Comparison of ENCODE assay signal across 14 cellular contexts in the genomic region with DNA sequence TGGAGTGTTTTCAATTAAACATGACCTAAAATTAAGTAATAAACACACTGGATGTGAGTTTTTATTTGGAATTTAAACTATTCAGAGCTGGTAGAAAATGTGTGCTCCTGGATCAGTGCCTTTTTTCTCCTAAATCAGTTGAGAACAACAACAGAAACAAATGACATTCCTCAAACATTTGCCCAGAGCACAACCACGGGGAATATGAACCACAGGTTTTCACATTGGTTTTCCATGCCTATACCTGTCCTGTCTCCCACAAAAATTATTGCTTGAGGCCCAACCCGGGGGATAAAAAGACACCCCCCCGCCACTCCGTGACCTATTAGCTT. TPM values are rescaled to one million over a fixed set of nuclear protein-coding genes. Genes with fewer than 3 reads are reported as not detected.
DNase-seq lines count a peak whose midpoint lies in the region; ATAC-seq and TF ChIP-seq lines count a peak whose summit lies in the region.
"Had no signal": no experiment of that assay in that cellular context is flagged by ENCODE, and none has a peak within 500 bp of the region (broad histone marks: within the 10 kb centered on the region; RNA-seq: fewer than 3 reads in every experiment).

No MANE protein-coding gene starts in this region.

- peak overlapping the region; percentile 78 for H2BK5ac ChIP-seq in H9 (ENCODE audit: insufficient read length, low read length)

- H4K20me1 ChIP-seq in H9 (ENCODE audit: control insufficient read depth, insufficient read depth, insufficient read length) (no peaks in the 10 kb centered on the region), hepatocyte (ENCODE audit: insufficient read depth, poor library complexity, severe bottlenecking) (peaks cover 3% of the 10 kb centered on the region)

- H3K4me1 ChIP-seq in H9 (ENCODE audit: insufficient read depth, low read length): peaks cover 6% of the 10 kb centered on the region; the same call in 1 of the 2 replicates
- H3K4me1 ChIP-seq in hepatocyte (ENCODE audit: insufficient read depth): peaks cover 11% of the 10 kb centered on the region
- H3K4me1 ChIP-seq in HAP-1: peaks cover 45% of the 10 kb centered on the region

- H3K9me3 Mint-ChIP-seq in H9: no peaks in the 10 kb centered on the region

- H3K56ac ChIP-seq in H9 (ENCODE audit: insufficient read length, low read depth, low read length): no peak overlapping the region

- H3K36me3 ChIP-seq in hepatocyte (replicated peaks; ENCODE audit: insufficient read depth, low read depth) (no peaks in the 10 kb centered on the region), HAP-1 (replicated peaks) (peaks cover 15% of the 10 kb centered on the region)
- H3K36me3 ChIP-seq: WERI-Rb-1 had no signal

- peak overlapping the region in 1 of 2 experiments; percentile 17; a peak in 1 of 5 replicates for H3K4me3 Mint-ChIP-seq in H9
- no peak overlapping the region for H3K4me3 Mint-ChIP-seq in T-helper 17 cell
- H3K4me3 Mint-ChIP-seq: activated CD8-positive, alpha-beta memory T cell treated with anti-CD3 and anti-CD28 coated beads, Interleukin-2, amount 10 ng/mL, durations not matched to agents 7 days and 5 days had no signal

- no peak overlapping the region for H4K91ac ChIP-seq in H9 (ENCODE audit: insufficient read length, low read depth, low read length)

- H3K9me3 ChIP-seq in H9 (ENCODE audit: control insufficient read depth, low read depth, low read length): no peaks in the 10 kb centered on the region
- no peaks in the 10 kb centered on the region for H3K9me3 ChIP-seq in T-helper 17 cell (ENCODE audit: control insufficient read depth, low read length, poor library complexity, severe bottlenecking)
- H3K9me3 ChIP-seq in hepatocyte (ENCODE audit: low read depth): no peaks in the 10 kb centered on the region
- H3K9me3 ChIP-seq in HAP-1: no peaks in the 10 kb centered on the region
- H3K9me3 ChIP-seq: BLaER1 treated with 17β-estradiol and CSF1 and Interleukin-3, amounts not matched to agents 10 nM and 100 nM; esophagus squamous epithelium; tibial nerve had no signal

- H3K36me3 Mint-ChIP-seq in H9 (ENCODE audit: insufficient read depth in 1 of 3, low read depth in 3 of 3) (peaks cover 13 to 33% (median 25%) of the 10 kb centered on the region in 3 experiments; a peak in 6 of 7 replicates), T-helper 17 cell (ENCODE audit: low read depth) (no peaks in the 10 kb centered on the region)

- H3K4me1 Mint-ChIP-seq in H9: peaks cover 24 to 29% of the 10 kb centered on the region in 2 experiments
- peaks cover 2% of the 10 kb centered on the region for H3K4me1 Mint-ChIP-seq in T-helper 17 cell

- H3K79me2 ChIP-seq in H9 (ENCODE audit: insufficient read depth, low read length): no peaks in the 10 kb centered on the region
- H3K79me2 ChIP-seq in hepatocyte: peaks cover 23% of the 10 kb centered on the region

- H2BK15ac ChIP-seq in H9 (ENCODE audit: low read depth, low read length): no peak overlapping the region

- H3K27ac Mint-ChIP-seq in H9 (peak overlapping the region; percentile 67 to 89 (median 81); a peak in 1 of 7 replicates), T-helper 17 cell (peak overlapping the region; percentile 9)
- H3K27ac Mint-ChIP-seq: activated CD8-positive, alpha-beta memory T cell treated with anti-CD3 and anti-CD28 coated beads, Interleukin-2, amount 10 ng/mL, durations not matched to agents 7 days and 5 days had no signal

- no peak overlapping the region for H3K9ac ChIP-seq in H9 (ENCODE audit: extremely low read depth, insufficient read length, low read length)

- no peaks in the 10 kb centered on the region for H3K27me3 ChIP-seq in H9 (ENCODE audit: insufficient read depth, low read length)
- no peaks in the 10 kb centered on the region for H3K27me3 ChIP-seq in hepatocyte
- no peaks in the 10 kb centered on the region for H3K27me3 ChIP-seq in HAP-1 (ENCODE audit: low read depth)
- H3K27me3 ChIP-seq: BLaER1 treated with 17β-estradiol and CSF1 and Interleukin-3, amounts not matched to agents 10 nM and 100 nM; esophagus squamous epithelium; tibial nerve had no signal

- TF ChIP-seq CTCF in H9 (conservative IDR thresholded peaks at IDR 0.05): no peak
- TF ChIP-seq CTCF in hepatocyte (IDR thresholded peaks at IDR 0.05; ENCODE audit: poor library complexity): no peak

- H3K23ac ChIP-seq in H9 (ENCODE audit: insufficient read length, low read depth, low read length): no peak overlapping the region

- no peak overlapping the region for H3T11ph ChIP-seq in H9 (ENCODE audit: low read length)

- DNase-seq in H9 (no peak), T-helper 17 cell (no peak), hepatocyte (ENCODE audit: low spot score) (no peak), sciatic nerve (ENCODE audit: low spot score) (no peak), NCI-H2107 (lab: John Stamatoyannopoulos, UW) (no peak), HAP-1 (ENCODE audit: low spot score in 2 of 2) (no peak)
- DNase-seq: activated CD8-positive, alpha-beta memory T cell treated with anti-CD3 and anti-CD28 coated beads, Interleukin-2, amount 10 ng/mL, durations not matched to agents 7 days and 5 days; activated naive CD4-positive, alpha-beta T cell treated with anti-CD3 and anti-CD28 coated beads, Interleukin-2, amount 50 U/mL, for 16 hours; esophagus squamous epithelium; WERI-Rb-1 had no signal

- no peak overlapping the region for H2AK5ac ChIP-seq in H9 (ENCODE audit: insufficient read length, low read length)

- in situ Hi-C loops in HAP-1 (cut with MboI; ENCODE audit: low sequenced_read_pairs): no loop called here

- H3K79me1 ChIP-seq in H9 (ENCODE audit: insufficient read depth, low read depth, low read length, poor library complexity, severe bottlenecking): no peaks in the 10 kb centered on the region

- WGBS in H9 (ENCODE audit: extremely low coverage, insufficient read length, low lambda C conversion rate): no CpG with 5 or more reads among the region's 4 CpGs
- WGBS in hepatocyte (ENCODE audit: low lambda C conversion rate, missing lambda C conversion rate): 64% methylated on average over 4 of the region's 4 CpGs

- H3K4ac ChIP-seq in H9 (ENCODE audit: low read depth, low read length): no peak overlapping the region

- H3K27me3 Mint-ChIP-seq in H9 (ENCODE audit: low read depth) (no peaks in the 10 kb centered on the region), T-helper 17 cell (no peaks in the 10 kb centered on the region)
- H3K27me3 Mint-ChIP-seq: activated CD8-positive, alpha-beta memory T cell treated with anti-CD3 and anti-CD28 coated beads, Interleukin-2, amount 10 ng/mL, durations not matched to agents 7 days and 5 days had no signal

- H2BK12ac ChIP-seq in H9 (ENCODE audit: insufficient read length, low read depth, low read length): no peak overlapping the region

- H2AFZ ChIP-seq in H9 (ENCODE audit: low read length) (no peak overlapping the region), hepatocyte (no peak overlapping the region)

- H4K5ac ChIP-seq in H9 (ENCODE audit: insufficient read length, low read depth, low read length): peak overlapping the region; percentile 90

- H3K27ac ChIP-seq in H9 (ENCODE audit: insufficient read length, low read depth, low read length) (peak overlapping the region; percentile 75), hepatocyte (peak overlapping the region; percentile 10)
- H3K27ac ChIP-seq: SK-N-MC, WERI-Rb-1 had no signal

- peak overlapping the region; percentile 99 for H3K18ac ChIP-seq in H9 (ENCODE audit: insufficient read length, low read depth, low read length)

- H4K8ac ChIP-seq in H9 (replicated peaks; ENCODE audit: insufficient read length, low read depth, low read length): no peak overlapping the region

- no peak overlapping the region for H2BK120ac ChIP-seq in H9 (ENCODE audit: low read depth, low read length, poor library complexity, severe bottlenecking)

- H3K4me3 ChIP-seq in hepatocyte (no peak overlapping the region), HAP-1 (no peak overlapping the region)
- H3K4me3 ChIP-seq: BLaER1 treated with 17β-estradiol and CSF1 and Interleukin-3, amounts not matched to agents 10 nM and 100 nM; SK-N-MC; tibial nerve had no signal

- no peaks in the 10 kb centered on the region for H3K23me2 ChIP-seq in H9 (ENCODE audit: insufficient read length, low read depth, low read length, poor library complexity, severe bottlenecking)

- H3K9me2 ChIP-seq in hepatocyte (replicated peaks; ENCODE audit: insufficient read depth): no peaks in the 10 kb centered on the region

- no peak overlapping the region for H3K14ac ChIP-seq in H9 (ENCODE audit: insufficient read depth, low read length)

- ATAC-seq in T-helper 17 cell (no peak), sciatic nerve (peak; percentile 27), HG03520 (IDR thresholded peaks at IDR 0.05; ENCODE audit: unreplicated experiment) (no peak)
- ATAC-seq: activated CD8-positive, alpha-beta memory T cell treated with anti-CD3 and anti-CD28 coated beads, Interleukin-2, amount 10 ng/mL, durations not matched to agents 7 days and 5 days had no signal

- H3K4me2 ChIP-seq in H9 (ENCODE audit: insufficient read depth, insufficient read length, low read length) (no peak overlapping the region), hepatocyte (peak overlapping the region; percentile 66)

- intact Hi-C loops in sciatic nerve (cut with DNase I): no loop called here

- no peak overlapping the region for H2BK20ac ChIP-seq in H9 (ENCODE audit: low read depth, low read length, poor library complexity, severe bottlenecking)

RNA-seq across cellular contexts. Expression of a gene that starts 6.8 kb away (rescaled TPM):
- total RNA-seq in H9 (2021) (228 and 230 TPM in 2 replicates), T-helper 17 cell (10 to 100 TPM; 23.1 to 23.8 TPM), hepatocyte (26.7 and 26.9 TPM in 2 replicates), sciatic nerve (75.6 TPM)
- 375 and 384 TPM in 2 replicates for polyA plus RNA-seq in hepatocyte
